In the genomic region with DNA sequence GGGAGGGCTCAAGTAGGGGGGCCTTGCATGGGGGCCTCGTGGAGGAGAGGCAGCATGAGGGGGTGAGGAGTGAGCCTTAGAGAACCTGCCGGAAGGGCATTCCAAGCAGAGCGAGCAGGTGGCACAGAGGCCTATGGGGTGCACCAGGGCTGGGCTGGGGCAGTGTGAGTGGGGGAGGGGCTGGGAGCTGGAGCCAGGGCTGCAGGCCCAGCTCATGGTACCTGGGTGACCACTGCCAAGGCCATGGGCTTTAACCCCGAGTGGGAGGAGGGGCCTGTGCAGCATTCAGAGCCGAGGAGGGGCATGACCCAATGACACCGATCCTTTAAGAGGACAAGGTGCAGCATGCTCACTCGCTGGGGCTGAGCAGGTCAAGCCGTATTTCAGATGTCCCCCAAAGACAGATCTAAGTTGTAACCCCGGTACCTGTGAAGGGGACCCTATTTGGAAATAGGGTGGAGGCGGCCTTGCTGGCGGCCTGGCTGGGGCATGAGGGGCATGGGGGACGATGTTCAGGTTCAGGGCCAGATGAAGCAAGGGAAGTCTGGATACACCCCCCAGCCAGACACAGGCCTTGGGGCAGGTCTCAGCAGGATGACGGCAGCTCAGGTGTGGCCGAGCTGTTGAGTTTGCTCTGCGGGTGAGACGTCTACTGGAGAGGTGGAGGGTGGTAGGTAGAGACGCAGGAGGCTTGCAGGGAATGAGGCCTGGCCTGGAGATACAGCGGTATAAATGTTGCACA, we compare ENCODE assay signal across 29 cellular contexts.
DNase-seq lines count a peak whose midpoint lies in the region; ATAC-seq and TF ChIP-seq lines count a peak whose summit lies in the region.
"Had no signal": no experiment of that assay in that cellular context is flagged by ENCODE, and none has a peak within 500 bp of the region (broad histone marks: within the 10 kb centered on the region; RNA-seq: fewer than 3 reads in every experiment).

No MANE protein-coding gene starts in this region.

- no peaks in the 10 kb centered on the region for H3K4me1 Mint-ChIP-seq in chondrocyte (ENCODE audit: low read depth)
- H3K4me1 Mint-ChIP-seq: B cell had no signal

- DNase-seq in right atrium auricular region (ENCODE audit: low spot score) (peak; percentile 11), left cardiac atrium (no peak), chondrocyte (ENCODE audit: low spot score) (peak; percentile 57), lower lobe of right lung (peak; percentile 31), upper lobe of left lung (peak; percentile 12 to 46)
- DNase-seq: ACHN; activated CD4-positive, alpha-beta T cell treated with anti-CD3 and anti-CD28 coated beads for 48 hours; activated naive CD4-positive, alpha-beta T cell; dermis blood vessel endothelial cell; esophagus squamous epithelium; foreskin keratinocyte; IMR-90; kidney glomerular epithelial cell; NCI-H146; NCI-H226; nephron progenitor cell; SHP77 treated with DMSO at 0.1 percent for 48 hours; T-helper 9 cell; thyroid gland had no signal

- no peak for TF ChIP-seq POLR2A in upper lobe of left lung (IDR thresholded peaks at IDR 0.05)

- no peaks in the 10 kb centered on the region for H3K36me3 ChIP-seq in right atrium auricular region
- H3K36me3 ChIP-seq in lower lobe of right lung: no peaks in the 10 kb centered on the region
- no peaks in the 10 kb centered on the region for H3K36me3 ChIP-seq in upper lobe of left lung
- H3K36me3 ChIP-seq: esophagus squamous epithelium, heart left ventricle, pancreas, stomach, thyroid gland had no signal

- no peak overlapping the region for H3K27ac ChIP-seq in right atrium auricular region
- no peak overlapping the region for H3K27ac ChIP-seq in lower lobe of right lung
- H3K27ac ChIP-seq in upper lobe of left lung: no peak overlapping the region
- H3K27ac ChIP-seq: esophagus squamous epithelium, foreskin keratinocyte, heart left ventricle, pancreas, stomach, thyroid gland had no signal

- ATAC-seq in left cardiac atrium (no peak), lower lobe of right lung (no peak), upper lobe of left lung (ENCODE audit: low FRiP score in 2 of 2) (no peak), HG03159 (IDR thresholded peaks at IDR 0.05; ENCODE audit: unreplicated experiment) (no peak), GM21360 (IDR thresholded peaks at IDR 0.05; ENCODE audit: unreplicated experiment) (no peak), HG03342 (IDR thresholded peaks at IDR 0.05; ENCODE audit: unreplicated experiment) (no peak)
- ATAC-seq: CD8-positive, alpha-beta T cell; foreskin keratinocyte; heart left ventricle; Panc1; pancreas had no signal

- H3K4me3 ChIP-seq in right atrium auricular region: no peak overlapping the region
- no peak overlapping the region for H3K4me3 ChIP-seq in lower lobe of right lung
- no peak overlapping the region for H3K4me3 ChIP-seq in upper lobe of left lung
- H3K4me3 ChIP-seq: esophagus squamous epithelium, heart left ventricle, pancreas, stomach, thyroid gland had no signal

- H3K4me1 ChIP-seq in right atrium auricular region: no peaks in the 10 kb centered on the region
- H3K4me1 ChIP-seq in lower lobe of right lung: no peaks in the 10 kb centered on the region
- no peaks in the 10 kb centered on the region for H3K4me1 ChIP-seq in upper lobe of left lung
- H3K4me1 ChIP-seq: esophagus squamous epithelium, foreskin keratinocyte, pancreas, thyroid gland had no signal

- no peak overlapping the region for H3K27ac Mint-ChIP-seq in chondrocyte (ENCODE audit: unreplicated experiment)
- H3K27ac Mint-ChIP-seq: B cell; CD8-positive, alpha-beta T cell; nephron progenitor cell had no signal

- H3K9me3 ChIP-seq in right atrium auricular region (no peaks in the 10 kb centered on the region), lower lobe of right lung (no peaks in the 10 kb centered on the region), upper lobe of left lung (no peaks in the 10 kb centered on the region)
- H3K9me3 ChIP-seq: esophagus squamous epithelium, pancreas, thyroid gland had no signal

- H3K36me3 Mint-ChIP-seq in chondrocyte (ENCODE audit: low read depth): no peaks in the 10 kb centered on the region
- H3K36me3 Mint-ChIP-seq: CD8-positive, alpha-beta T cell had no signal

- H3K27me3 ChIP-seq in right atrium auricular region: no peaks in the 10 kb centered on the region
- H3K27me3 ChIP-seq in lower lobe of right lung (ENCODE audit: low read depth): peaks cover 22% of the 10 kb centered on the region
- peaks cover 0 to 5% (median 0%) of the 10 kb centered on the region in 4 donors for H3K27me3 ChIP-seq in upper lobe of left lung
- H3K27me3 ChIP-seq: foreskin keratinocyte, pancreas, thyroid gland had no signal

- 84 to 86% methylated on average over 18 of the region's 18 CpGs for WGBS in upper lobe of left lung, 2 donors

- intact Hi-C loops in left cardiac atrium (cut with DNase I) (no loop called here), lower lobe of right lung (cut with DNase I) (no loop called here)

- H3K9me3 Mint-ChIP-seq in chondrocyte (ENCODE audit: low read depth): peaks cover 19% of the 10 kb centered on the region

- no peak overlapping the region for H3K4me3 Mint-ChIP-seq in chondrocyte (ENCODE audit: unreplicated experiment)
- H3K4me3 Mint-ChIP-seq: B cell; CD8-positive, alpha-beta T cell; central memory CD8-positive, alpha-beta T cell; nephron progenitor cell had no signal

- TF ChIP-seq CTCF in right atrium auricular region (IDR thresholded peaks at IDR 0.05) (no peak), chondrocyte (IDR thresholded peaks at IDR 0.05) (no peak), lower lobe of right lung (IDR thresholded peaks at IDR 0.05) (no peak), upper lobe of left lung (IDR thresholded peaks at IDR 0.05) (no peak)

- peaks cover 14% of the 10 kb centered on the region for H3K27me3 Mint-ChIP-seq in chondrocyte (ENCODE audit: low read depth)
- H3K27me3 Mint-ChIP-seq: B cell had no signal

- no peak for TF ChIP-seq EP300 in upper lobe of left lung (IDR thresholded peaks at IDR 0.05)
